Comparison of ENCODE assay signal across 1 cellular context in genomic region chr16:69943241-69943970, GRCh38.
TF ChIP-seq lines count a peak whose summit lies in the region.

No MANE protein-coding gene starts in this region.

TF ChIP-seq in H1, 55 proteins besides CTCF, POLR2A, EP300 and RAD21:
- TF ChIP-seq CREB1 (IDR thresholded peaks at IDR 0.05) (peak; percentile 53), POLR2AphosphoS5 (IDR thresholded peaks at IDR 0.05; ENCODE audit: low read depth, low read length) (0 out of 2 replicates have a peak, but pooled peaks have one; percentile 39), SP1 (IDR thresholded peaks at IDR 0.05; ENCODE audit: low read depth, low read length) (peak; percentile 39; the same call in 1 of the 2 replicates), JUN (IDR thresholded peaks at IDR 0.05; ENCODE audit: low read depth, low read length) (0 out of 2 replicates have a peak, but pooled peaks have one; percentile 35), TEAD4 (IDR thresholded peaks at IDR 0.05; ENCODE audit: low read depth, low read length) (peak; percentile 98), JUND (IDR thresholded peaks at IDR 0.05; ENCODE audit: low read length) (peak; percentile 76; the same call in 1 of the 2 replicates)
TF ChIP-seq in H1: peak in this region for 6; not testable (repeated sequence) for 49.
